Comparison of ENCODE assay signal across 8 cellular contexts in the genomic region with DNA sequence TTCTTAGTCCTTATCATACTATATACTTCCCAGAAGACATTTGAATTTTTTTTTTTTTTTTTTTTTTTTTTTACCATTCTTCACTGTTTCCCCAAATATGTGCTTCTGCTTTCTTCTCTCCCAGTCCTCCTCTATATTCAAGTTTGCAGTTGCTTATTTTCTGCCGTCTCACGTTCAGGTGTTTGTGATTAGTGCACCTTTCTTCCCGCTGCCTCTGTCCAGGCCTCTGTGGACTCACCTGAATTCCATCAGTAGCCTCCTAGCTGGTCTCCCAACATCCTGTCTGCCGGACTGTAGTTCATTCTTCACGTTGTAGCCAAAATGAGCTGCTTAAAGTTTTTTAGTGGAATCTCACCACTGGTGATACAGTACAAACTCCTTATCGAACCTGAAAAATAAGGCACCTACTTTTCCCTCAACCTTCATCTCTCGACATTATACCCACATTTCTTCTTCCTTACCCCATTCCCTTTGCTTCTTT. TPM values are rescaled to one million over a fixed set of nuclear protein-coding genes. Genes with fewer than 3 reads are reported as not detected.
DNase-seq lines count a peak whose midpoint lies in the region; ATAC-seq and TF ChIP-seq lines count a peak whose summit lies in the region.

No MANE protein-coding gene starts in this region.

- H2AFZ ChIP-seq in SK-N-SH (ENCODE audit: low read depth) = peak overlapping the region; percentile 98

- H3K4me3 Mint-ChIP-seq in activated naive CD8-positive, alpha-beta T cell treated with anti-CD3 and anti-CD28 coated beads, Interleukin-2, amount 10 ng/mL, durations not matched to agents 7 days and 5 days = peak overlapping the region; percentile 95

- H3K27me3 ChIP-seq in SK-N-SH (ENCODE audit: insufficient read depth) (no peaks in the 10 kb centered on the region), layer of hippocampus (ENCODE audit: control insufficient read depth, insufficient read depth, low read length) (no peaks in the 10 kb centered on the region)

- peaks cover 0 to 24% of the 10 kb centered on the region in 2 experiments; a peak in 3 of 4 replicates for H3K4me1 ChIP-seq in SK-N-SH (ENCODE audit: control insufficient read depth in 1 of 2, insufficient read depth in 2 of 2, low read depth in 1 of 2, low read length in 1 of 2)

- peak overlapping the region; percentile 70 for H3K4me2 ChIP-seq in SK-N-SH

- peak overlapping the region; percentile 67 to 80 for H3K4me3 ChIP-seq in SK-N-SH (ENCODE audit: low read depth in 2 of 2, low read length in 1 of 2)

- 59% methylated on average over 7 of the region's 7 CpGs for WGBS in SK-N-SH (ENCODE audit: low lambda C conversion rate)

- H3K36me3 ChIP-seq in SK-N-SH (replicated peaks in 1 of 2; ENCODE audit: control insufficient read depth in 1 of 2, insufficient read depth in 2 of 2, low read length in 1 of 2) = peaks cover 7 to 21% of the 10 kb centered on the region in 2 experiments

- no peaks in the 10 kb centered on the region for H3F3A ChIP-seq in SK-N-SH (replicated peaks; ENCODE audit: insufficient read depth)

- peaks cover 4% of the 10 kb centered on the region for H3K9me3 Mint-ChIP-seq in activated naive CD8-positive, alpha-beta T cell treated with anti-CD3 and anti-CD28 coated beads, Interleukin-2, amount 10 ng/mL, durations not matched to agents 7 days and 5 days

- CTCF ChIA-PET in SK-N-SH (lab: Yijun Ruan, JAX) = interaction anchor here (1.1 to 1.6 kb wide), 2 partner anchors 12 to 54 kb away, joined by 3 to 4 read pairs; partner anchors contain the start of genes AASDHPPT and KBTBD3

- peak overlapping the region; percentile 46; the same call in 1 of the 2 replicates for H3K9ac ChIP-seq in SK-N-SH

- no peaks in the 10 kb centered on the region for H4K20me1 ChIP-seq in SK-N-SH (ENCODE audit: insufficient read depth)

- H3K4me1 Mint-ChIP-seq in activated naive CD8-positive, alpha-beta T cell treated with anti-CD3 and anti-CD28 coated beads, Interleukin-2, amount 10 ng/mL, durations not matched to agents 7 days and 5 days = peaks cover 25% of the 10 kb centered on the region

- peaks cover 40% of the 10 kb centered on the region for H3K79me2 ChIP-seq in SK-N-SH (ENCODE audit: insufficient read depth)

- no peak for TF ChIP-seq CTCF in SK-N-SH (IDR thresholded peaks at IDR 0.05)

- H3K9me3 ChIP-seq in SK-N-SH = no peaks in the 10 kb centered on the region

- H3K36me3 Mint-ChIP-seq in activated naive CD8-positive, alpha-beta T cell treated with anti-CD3 and anti-CD28 coated beads, Interleukin-2, amount 10 ng/mL, durations not matched to agents 7 days and 5 days = peaks cover 14% of the 10 kb centered on the region

- no peak for TF ChIP-seq RAD21 in SK-N-SH (IDR thresholded peaks at IDR 0.05; ENCODE audit: low read length)

- peaks cover 3% of the 10 kb centered on the region for H3K27me3 Mint-ChIP-seq in activated naive CD8-positive, alpha-beta T cell treated with anti-CD3 and anti-CD28 coated beads, Interleukin-2, amount 10 ng/mL, durations not matched to agents 7 days and 5 days

- H3K27ac ChIP-seq in SK-N-SH (ENCODE audit: low read depth in 2 of 2, low read length in 1 of 2) (peak overlapping the region; percentile 60 to 72), layer of hippocampus (ENCODE audit: low read depth, low read length) (peak overlapping the region; percentile 71), substantia nigra (ENCODE audit: low read depth, low read length, poor library complexity, severe bottlenecking) (peak overlapping the region; percentile 89)

- DNase-seq in SK-N-SH (no peak), substantia nigra (lab: John Stamatoyannopoulos, UW) (peak in 1 of 49 donors; percentile 5), AML-193 (lab: John Stamatoyannopoulos, UW) (no peak), hippocampal formation (lab: John Stamatoyannopoulos, UW) (no peak)
- no peak for DNase-seq in activated naive CD8-positive, alpha-beta T cell treated with anti-CD3 and anti-CD28 coated beads, Interleukin-2, amount 10 ng/mL, durations not matched to agents 7 days and 5 days

- ATAC-seq in SK-N-SH treated with all-trans-retinoic acid at 6 μM for 48 hours (no peak), HG03095 (IDR thresholded peaks at IDR 0.05; ENCODE audit: unreplicated experiment) (no peak)
- ATAC-seq in activated naive CD8-positive, alpha-beta T cell treated with anti-CD3 and anti-CD28 coated beads, Interleukin-2, amount 10 ng/mL, durations not matched to agents 7 days and 5 days (ENCODE audit: low read depth) = no peak

- no peak for TF ChIP-seq EP300 in SK-N-SH (IDR thresholded peaks at IDR 0.05; ENCODE audit: borderline replicate concordance in 1 of 2, low read depth in 1 of 2, low read length in 1 of 2)

- peak overlapping the region; percentile 87 for H3K27ac Mint-ChIP-seq in activated naive CD8-positive, alpha-beta T cell treated with anti-CD3 and anti-CD28 coated beads, Interleukin-2, amount 10 ng/mL, durations not matched to agents 7 days and 5 days

- H3K9me2 ChIP-seq in SK-N-SH = no peaks in the 10 kb centered on the region

- POLR2A ChIA-PET in SK-N-SH (lab: Yijun Ruan, JAX) = no interaction called here
- POLR2A ChIA-PET in activated naive CD8-positive, alpha-beta T cell treated with anti-CD3 and anti-CD28 coated beads, Interleukin-2, amount 10 ng/mL, durations not matched to agents 7 days and 5 days (lab: Charles Lee) = interaction anchor here (1.6 kb wide), 1 partner anchor 54 kb away, joined by 6 read pairs; the partner anchor contains the start of genes AASDHPPT and KBTBD3

TF ChIP-seq in SK-N-SH, 30 proteins besides CTCF, POLR2A, EP300 and RAD21 (continues in another document):
- no peak for TF ChIP-seq NRF1 (IDR thresholded peaks at IDR 0.05; ENCODE audit: low read depth, low read length)
- TF ChIP-seq RXRA (IDR thresholded peaks at IDR 0.05; ENCODE audit: borderline replicate concordance, low read depth) = no peak
- TF ChIP-seq ELF1 (IDR thresholded peaks at IDR 0.05) = no peak
- TF ChIP-seq GABPA (IDR thresholded peaks at IDR 0.05; ENCODE audit: low read depth) = no peak
- TF ChIP-seq TCF12 (IDR thresholded peaks at IDR 0.05) = no peak
- TF ChIP-seq GATA2 (CRISPR knock-in tag; IDR thresholded peaks at IDR 0.05) = no peak
- no peak for TF ChIP-seq RFX5 (IDR thresholded peaks at IDR 0.05; ENCODE audit: low read length)
- TF ChIP-seq, protein P1, sequence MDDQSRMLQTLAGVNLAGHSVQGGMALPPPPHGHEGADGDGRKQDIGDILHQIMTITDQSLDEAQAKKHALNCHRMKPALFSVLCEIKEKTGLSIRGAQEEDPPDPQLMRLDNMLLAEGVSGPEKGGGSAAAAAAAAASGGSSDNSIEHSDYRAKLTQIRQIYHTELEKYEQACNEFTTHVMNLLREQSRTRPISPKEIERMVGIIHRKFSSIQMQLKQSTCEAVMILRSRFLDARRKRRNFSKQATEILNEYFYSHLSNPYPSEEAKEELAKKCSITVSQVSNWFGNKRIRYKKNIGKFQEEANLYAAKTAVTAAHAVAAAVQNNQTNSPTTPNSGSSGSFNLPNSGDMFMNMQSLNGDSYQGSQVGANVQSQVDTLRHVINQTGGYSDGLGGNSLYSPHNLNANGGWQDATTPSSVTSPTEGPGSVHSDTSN (IDR thresholded peaks at IDR 0.05) = no peak
- TF ChIP-seq, protein P2, sequence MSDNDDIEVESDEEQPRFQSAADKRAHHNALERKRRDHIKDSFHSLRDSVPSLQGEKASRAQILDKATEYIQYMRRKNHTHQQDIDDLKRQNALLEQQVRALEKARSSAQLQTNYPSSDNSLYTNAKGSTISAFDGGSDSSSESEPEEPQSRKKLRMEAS (IDR thresholded peaks at IDR 0.05; ENCODE audit: low read depth) = no peak
- no peak for TF ChIP-seq RCOR1 (IDR thresholded peaks at IDR 0.05; ENCODE audit: low read length)

TF ChIP-seq in SK-N-SH treated with all-trans-retinoic acid at 6 μM for 48 hours, 23 proteins besides CTCF, POLR2A, EP300 and RAD21 (continues in another document):
- no peak for TF ChIP-seq ESRRG (CRISPR knock-in tag; IDR thresholded peaks at IDR 0.05)
- TF ChIP-seq ZNF565 (CRISPR knock-in tag; conservative IDR thresholded peaks at IDR 0.05; ENCODE audit: low read depth) = no peak
- TF ChIP-seq POU6F1 (CRISPR knock-in tag; IDR thresholded peaks at IDR 0.05; ENCODE audit: borderline replicate concordance, low read depth) = no peak
- TF ChIP-seq OSR1 (CRISPR knock-in tag; IDR thresholded peaks at IDR 0.05) = no peak
- no peak for TF ChIP-seq RARB (CRISPR knock-in tag; IDR thresholded peaks at IDR 0.05)

RNA-seq across cellular contexts. Expression of gene MSANTD4, which starts 0.8 kb away (rescaled TPM):
- 6.2 and 8.5 TPM in 2 replicates for polyA plus RNA-seq in SK-N-SH (2012; rRNA removed)
- 11.3 and 14.3 TPM in 2 replicates for polyA plus RNA-seq in SK-N-SH (2012; cell fraction: cytosol; rRNA removed)
- 7.6 and 10.2 TPM in 2 replicates for polyA plus RNA-seq in SK-N-SH (2012; cell fraction: nucleus; rRNA removed)
- 10 to 100 TPM; 15.4 to 17.3 TPM for total RNA-seq in activated naive CD8-positive, alpha-beta T cell treated with anti-CD3 and anti-CD28 coated beads, Interleukin-2, amount 10 ng/mL, durations not matched to agents 7 days and 5 days

RNA-seq across cellular contexts. Expression of gene KBTBD3, which starts 54.3 kb away (rescaled TPM):
- polyA plus RNA-seq in SK-N-SH (2012; rRNA removed) = 1.9 and 2.0 TPM in 2 replicates
- polyA plus RNA-seq in SK-N-SH (2012; cell fraction: cytosol; rRNA removed) = 1.8 and 2.2 TPM in 2 replicates
- polyA plus RNA-seq in SK-N-SH (2012; cell fraction: nucleus; rRNA removed) = 0.67 and 1.7 TPM in 2 replicates
- 10 to 100 TPM; 10.4 to 13.4 TPM for total RNA-seq in activated naive CD8-positive, alpha-beta T cell treated with anti-CD3 and anti-CD28 coated beads, Interleukin-2, amount 10 ng/mL, durations not matched to agents 7 days and 5 days

RNA-seq across cellular contexts. Expression of gene AASDHPPT, which starts 54.6 kb away (rescaled TPM):
- polyA plus RNA-seq in SK-N-SH (2012; rRNA removed) = 17.3 and 19.1 TPM in 2 replicates
- 23.2 and 29.3 TPM in 2 replicates for polyA plus RNA-seq in SK-N-SH (2012; cell fraction: cytosol; rRNA removed)
- polyA plus RNA-seq in SK-N-SH (2012; cell fraction: nucleus; rRNA removed) = 10.4 and 11.8 TPM in 2 replicates
- total RNA-seq in activated naive CD8-positive, alpha-beta T cell treated with anti-CD3 and anti-CD28 coated beads, Interleukin-2, amount 10 ng/mL, durations not matched to agents 7 days and 5 days = 10 to 100 TPM; 29.8 to 33.9 TPM
